In genomic region chr1:65255088-65256050, GRCh38 we compare ENCODE assay signal across 8 cellular contexts. TPM values are rescaled to one million over a fixed set of nuclear protein-coding genes. Genes with fewer than 3 reads are reported as not detected.
DNase-seq lines count a peak whose midpoint lies in the region; ATAC-seq and TF ChIP-seq lines count a peak whose summit lies in the region.

No MANE protein-coding gene starts in this region.

- no peaks in the 10 kb centered on the region for H3K9me3 ChIP-seq in WERI-Rb-1 (ENCODE audit: severe bottlenecking)
- H3K9me3 ChIP-seq in neuron (ENCODE audit: low read length): no peaks in the 10 kb centered on the region

- ATAC-seq in HG03066 (IDR thresholded peaks at IDR 0.05; ENCODE audit: low read depth, unreplicated experiment): peak; percentile 2
- ATAC-seq in foreskin keratinocyte: peak; percentile 0
- no peak for ATAC-seq in GM21529 (IDR thresholded peaks at IDR 0.05; ENCODE audit: unreplicated experiment)

- peak overlapping the region; percentile 74 for H3K27ac ChIP-seq in WERI-Rb-1
- no peak overlapping the region for H3K27ac ChIP-seq in foreskin keratinocyte

- TF ChIP-seq CTCF in WERI-Rb-1 (IDR thresholded peaks at IDR 0.05; ENCODE audit: low read depth, low read length) (no peak), foreskin keratinocyte (conservative IDR thresholded peaks at IDR 0.05) (no peak)

- H3K4me1 ChIP-seq in foreskin keratinocyte (peaks cover 17% of the 10 kb centered on the region), neuron (ENCODE audit: insufficient read depth, low read length) (peaks cover 14% of the 10 kb centered on the region)

- peak overlapping the region; percentile 79 for H2AFZ ChIP-seq in neuron (ENCODE audit: low read depth, low read length)

- DNase-seq in COLO668 (lab: John Stamatoyannopoulos, UW; ENCODE audit: unreplicated experiment) (peak; percentile 68), WERI-Rb-1 (peak; percentile 33), foreskin keratinocyte (peak in 1 of 2 donors; percentile 49), AG08396 (ENCODE audit: low spot score) (no peak), dedifferentiated amniotic fluid mesenchymal stem cell (ENCODE audit: extremely low spot score) (no peak)

- H3K27me3 ChIP-seq in WERI-Rb-1 (ENCODE audit: insufficient read depth, low read depth, severe bottlenecking) (no peaks in the 10 kb centered on the region), foreskin keratinocyte (no peaks in the 10 kb centered on the region), neuron (ENCODE audit: insufficient read depth, low read length) (peaks cover 4% of the 10 kb centered on the region)

- peak overlapping the region; percentile 92 for H3K4me3 ChIP-seq in WERI-Rb-1 (ENCODE audit: low read depth, low read length)
- H3K4me3 ChIP-seq in neuron (ENCODE audit: low read length): peak overlapping the region; percentile 58

- H3K36me3 ChIP-seq in WERI-Rb-1: no peaks in the 10 kb centered on the region
- H3K36me3 ChIP-seq in neuron (ENCODE audit: insufficient read depth, low read length): no peaks in the 10 kb centered on the region

RNA-seq across cellular contexts. Expression of gene DNAJC6, which starts 54.0 kb away (rescaled TPM):
- total RNA-seq in foreskin keratinocyte: 5.1 and 5.8 TPM in 2 replicates
- polyA plus RNA-seq in foreskin keratinocyte: 0.75 and 1.1 TPM in 2 replicates

Comparison
In these comparisons a context has a peak if more than half of its experiments do, and no peak if none do; other contexts are left out.
1. DNase-seq: peak in COLO668 (single experiment) and WERI-Rb-1 (single experiment); none in AG08396 (single experiment) and dedifferentiated amniotic fluid mesenchymal stem cell (single experiment).